Comparison of ENCODE assay signal across 4 cellular contexts in genomic region chr7:137129025-137129424, GRCh38.
TF ChIP-seq lines count a peak whose summit lies in the region.

No MANE protein-coding gene starts in this region.

TF ChIP-seq in SK-N-SH treated with all-trans-retinoic acid at 6 μM for 48 hours, 23 proteins besides CTCF, POLR2A, EP300 and RAD21:
- TF ChIP-seq ISL1 (CRISPR knock-in tag; IDR thresholded peaks at IDR 0.05) (peak; percentile 45), PATZ1 (CRISPR knock-in tag; IDR thresholded peaks at IDR 0.05; ENCODE audit: borderline replicate concordance) (peak; percentile 23; the same call in 1 of the 2 replicates), BACH2 (CRISPR knock-in tag; IDR thresholded peaks at IDR 0.05; ENCODE audit: borderline replicate concordance) (no peak)

TF ChIP-seq in SK-N-SH, 30 proteins besides CTCF, POLR2A, EP300 and RAD21:
- TF ChIP-seq RCOR1 (IDR thresholded peaks at IDR 0.05; ENCODE audit: low read length) = no peak
- TF ChIP-seq RFX5 (IDR thresholded peaks at IDR 0.05; ENCODE audit: low read length) = no peak
- no peak for TF ChIP-seq GATA2 (CRISPR knock-in tag; IDR thresholded peaks at IDR 0.05)
- no peak for TF ChIP-seq TAF1 (IDR thresholded peaks at IDR 0.05; ENCODE audit: borderline replicate concordance, low read depth, low read length)

TF ChIP-seq in IMR-90, 13 proteins besides CTCF, POLR2A, EP300 and RAD21:
- TF ChIP-seq MXI1 (IDR thresholded peaks at IDR 0.05; ENCODE audit: borderline replicate concordance, low read depth, low read length) = no peak
- TF ChIP-seq CHD1 (IDR thresholded peaks at IDR 0.05; ENCODE audit: low read depth, low read length) = no peak
- no peak for TF ChIP-seq CEBPB (IDR thresholded peaks at IDR 0.05; ENCODE audit: low read depth, low read length)
- TF ChIP-seq RFX5 (IDR thresholded peaks at IDR 0.05; ENCODE audit: low read depth, low read length) = no peak
- peak; percentile 82 for TF ChIP-seq MAFK (IDR thresholded peaks at IDR 0.05; ENCODE audit: low read depth, low read length)

TF ChIP-seq in K562, 482 proteins besides CTCF, POLR2A, EP300 and RAD21:
- TF ChIP-seq MAFK (IDR thresholded peaks at IDR 0.05; ENCODE audit: low read length) = peak; percentile 47
- TF ChIP-seq ZNF316 (IDR thresholded peaks at IDR 0.05) = peak; percentile 49; the same call in 1 of the 2 replicates
- TF ChIP-seq ZC3H11A (IDR thresholded peaks at IDR 0.05; ENCODE audit: low read depth, low read length) = no peak
- no peak for TF ChIP-seq DIDO1 (tag; IDR thresholded peaks at IDR 0.05; ENCODE audit: low read depth)
- TF ChIP-seq MAFG (tag; conservative IDR thresholded peaks at IDR 0.05) = 0 out of 2 replicates have a peak, but pooled peaks have one; percentile 11
- TF ChIP-seq ARID2 (IDR thresholded peaks at IDR 0.05) = no peak
- peak; percentile 17; the same call in 1 of the 2 replicates for TF ChIP-seq MAFF (IDR thresholded peaks at IDR 0.05; ENCODE audit: low read length)
TF ChIP-seq in K562: peak in this region for 4.
